In the genomic region with DNA sequence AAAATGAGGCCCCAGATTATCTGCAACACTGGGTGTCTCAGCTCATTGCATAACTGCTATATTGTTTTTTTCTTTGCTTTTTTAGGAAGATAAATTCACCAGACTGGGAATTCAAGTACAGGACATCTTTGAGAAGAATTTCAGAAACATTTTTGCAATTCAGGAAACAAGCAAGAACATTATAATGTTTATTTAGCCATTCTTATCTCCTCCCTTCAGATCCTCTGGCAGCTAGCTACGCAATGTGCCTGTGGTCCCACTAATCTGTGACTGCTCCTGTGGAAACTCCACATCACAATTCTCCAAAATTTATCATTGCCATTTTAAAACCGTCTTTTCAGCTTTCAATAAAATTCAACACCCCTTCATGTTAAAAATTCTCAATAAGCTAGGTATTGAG, we compare ENCODE assay signal across 21 cellular contexts.
"Had no signal": no experiment of that assay in that cellular context is flagged by ENCODE, and none has a peak within 500 bp of the region (broad histone marks: within the 10 kb centered on the region; RNA-seq: fewer than 3 reads in every experiment).

No MANE protein-coding gene starts in this region.

- DNase-seq: activated CD4-positive, alpha-beta T cell treated with anti-CD3 and anti-CD28 coated beads, Interleukin-2, amount 10 ng/mL, durations not matched to agents 7 days and 5 days; activated CD8-positive, alpha-beta T cell treated with anti-CD3 and anti-CD28 coated beads, Interleukin-2, amount 10 ng/mL, durations not matched to agents 7 days and 5 days; activated naive CD4-positive, alpha-beta T cell treated with anti-CD3 and anti-CD28 coated beads for 36 hours; activated T-cell treated with anti-CD3 and anti-CD28 coated beads, Interleukin-2, amount 50 U/mL, for 4 hours; aorta; cerebellar nuclear complex; effector CD4-positive, alpha-beta T cell; heart right ventricle; left ventricle myocardium superior; mesenchymal stem cell; naive thymus-derived CD4-positive, alpha-beta T cell; stimulated activated naive CD8-positive, alpha-beta T cell treated with anti-CD3 and anti-CD28 coated beads, Interleukin-15, amount 100 ng/mL, for 72 hours; SW 1271; upper lobe of left lung had no signal

- ATAC-seq: activated CD4-positive, CD25-positive, alpha-beta regulatory T cell treated with anti-CD3 and anti-CD28 coated beads, Interleukin-2, amount 50 U/mL, for 24 hours; activated CD8-positive, alpha-beta T cell treated with anti-CD3 and anti-CD28 coated beads, Interleukin-2, amount 10 ng/mL, durations not matched to agents 7 days and 5 days; activated T-cell treated with anti-CD3 and anti-CD28 coated beads, Interleukin-2, amount 50 U/mL, for 4 hours; esophagus mucosa; heart right ventricle; left ventricle myocardium superior; naive thymus-derived CD4-positive, alpha-beta T cell had no signal

- H3K4me3 ChIP-seq: breast epithelium, heart right ventricle, neural progenitor cell, prostate gland, right atrium auricular region, skin epidermis, upper lobe of left lung had no signal
